Comparison of ENCODE assay signal across 8 cellular contexts in genomic region chrX:2498781-2499302, GRCh38. TPM values are rescaled to one million over a fixed set of nuclear protein-coding genes. Genes with fewer than 3 reads are reported as not detected.
DNase-seq lines count a peak whose midpoint lies in the region; ATAC-seq and TF ChIP-seq lines count a peak whose summit lies in the region.

No MANE protein-coding gene starts in this region.

- H3K27me3 ChIP-seq in CD4-positive, alpha-beta T cell (ENCODE audit: control insufficient read depth, insufficient read depth, low read length), result no peaks in the 10 kb centered on the region
- no peaks in the 10 kb centered on the region for H3K27me3 ChIP-seq in Peyer's patch

- no peak for TF ChIP-seq POLR2A in Peyer's patch (IDR thresholded peaks at IDR 0.05)

- H3K36me3 ChIP-seq in Peyer's patch, result peaks cover 0 to 9% (median 0%) of the 10 kb centered on the region in 3 donors

- H3K4me1 Mint-ChIP-seq in CD4-positive, alpha-beta T cell (ENCODE audit: low read depth), result peaks cover 31% of the 10 kb centered on the region
- H3K4me1 Mint-ChIP-seq in naive thymus-derived CD8-positive, alpha-beta T cell, result peaks cover 20 to 37% (median 33%) of the 10 kb centered on the region in 4 donors

- H3K27ac ChIP-seq in CD4-positive, alpha-beta T cell (ENCODE audit: low read depth, low read length), result no peak overlapping the region
- H3K27ac ChIP-seq in Peyer's patch, result peak overlapping the region; percentile 8 to 96 (median 91)

- intact Hi-C loops in CD4-positive, alpha-beta T cell (cut with DNase I, micrococcal nuclease), result loop anchor here in 1 of 2 experiments (5.0 kb wide), 1 partner anchor 318 kb away; no protein-coding TSS in a partner anchor

- peak overlapping the region in 3 of 4 donors; percentile 83 to 99 (median 86) for H3K4me3 ChIP-seq in Peyer's patch
- H3K4me3 ChIP-seq in epithelial cell of proximal tubule (ENCODE audit: low read depth, low read length), result peak overlapping the region; percentile 82

- no peaks in the 10 kb centered on the region for H3K9me3 ChIP-seq in CD4-positive, alpha-beta T cell (ENCODE audit: control insufficient read depth, low read length)
- no peaks in the 10 kb centered on the region for H3K9me3 ChIP-seq in Peyer's patch

- peaks cover 17% of the 10 kb centered on the region for H3K36me3 Mint-ChIP-seq in CD4-positive, alpha-beta T cell (ENCODE audit: low read depth)
- peaks cover 0 to 21% (median 0%) of the 10 kb centered on the region in 3 donors for H3K36me3 Mint-ChIP-seq in naive thymus-derived CD8-positive, alpha-beta T cell

- H3K27me3 Mint-ChIP-seq in CD4-positive, alpha-beta T cell, result no peaks in the 10 kb centered on the region
- no peaks in the 10 kb centered on the region for H3K27me3 Mint-ChIP-seq in naive thymus-derived CD8-positive, alpha-beta T cell

- POLR2A ChIA-PET in CD4-positive, alpha-beta T cell (lab: Charles Lee), result no interaction called here
- POLR2A ChIA-PET in naive thymus-derived CD8-positive, alpha-beta T cell (lab: Charles Lee), result no interaction called here

- no peak for DNase-seq in CD4-positive, alpha-beta T cell
- no peak for DNase-seq in Peyer's patch
- DNase-seq in epithelial cell of proximal tubule (ENCODE audit: low read depth), result peak; percentile 29
- peak in 1 of 10 donors; percentile 50 for DNase-seq in naive thymus-derived CD8-positive, alpha-beta T cell
- no peak for DNase-seq in omental fat pad (ENCODE audit: low spot score)
- DNase-seq in T1000 (lab: John Stamatoyannopoulos, UW), result no peak
- DNase-seq in amniotic stem cell (lab: John Stamatoyannopoulos, UW), result no peak

- peak overlapping the region; percentile 86 for H3K27ac Mint-ChIP-seq in CD4-positive, alpha-beta T cell
- H3K27ac Mint-ChIP-seq in naive thymus-derived CD8-positive, alpha-beta T cell, result peak overlapping the region; percentile 85 to 93 (median 92)

- no peak for ATAC-seq in CD4-positive, alpha-beta T cell (ENCODE audit: poor library complexity)
- ATAC-seq in naive thymus-derived CD8-positive, alpha-beta T cell, result peak in 1 of 2 donors; percentile 17
- ATAC-seq in HG03025 (IDR thresholded peaks at IDR 0.05; ENCODE audit: low FRiP score, unreplicated experiment) (no peak), omental fat pad (ENCODE audit: low FRiP score) (no peak)

- CTCF ChIA-PET in CD4-positive, alpha-beta T cell (lab: Charles Lee), result no interaction called here

- no peak for TF ChIP-seq CTCF in CD4-positive, alpha-beta T cell (IDR thresholded peaks at IDR 0.05)
- no peak for TF ChIP-seq CTCF in Peyer's patch (IDR thresholded peaks at IDR 0.05)
- TF ChIP-seq CTCF in epithelial cell of proximal tubule (conservative IDR thresholded peaks at IDR 0.05; ENCODE audit: low read depth, low read length), result no peak
- TF ChIP-seq CTCF in omental fat pad (IDR thresholded peaks at IDR 0.05), result no peak

- peak overlapping the region; percentile 89 for H3K4me3 Mint-ChIP-seq in CD4-positive, alpha-beta T cell
- H3K4me3 Mint-ChIP-seq in naive thymus-derived CD8-positive, alpha-beta T cell, result peak overlapping the region; percentile 76 to 88 (median 84)

- peaks cover 0 to 27% (median 6%) of the 10 kb centered on the region in 4 donors for H3K4me1 ChIP-seq in Peyer's patch

- H3K9me3 Mint-ChIP-seq in CD4-positive, alpha-beta T cell, result no peaks in the 10 kb centered on the region
- no peaks in the 10 kb centered on the region for H3K9me3 Mint-ChIP-seq in naive thymus-derived CD8-positive, alpha-beta T cell

RNA-seq across cellular contexts. Expression of gene DHRSX, which starts 1.9 kb away (rescaled TPM):
- total RNA-seq in CD4-positive, alpha-beta T cell, result 10 to 100 TPM; 12.1 to 13.9 TPM
- total RNA-seq in Peyer's patch (10 to 100 TPM; 21.5 to 55.4 (median 40.4) TPM), epithelial cell of proximal tubule (20.5 and 22.8 TPM in 2 replicates), omental fat pad (10 to 100 TPM; 18.6 to 34.2 (median 21.4) TPM)
- total RNA-seq in naive thymus-derived CD8-positive, alpha-beta T cell, result 10 to 100 TPM; 17.1 TPM
- polyA plus RNA-seq in naive thymus-derived CD8-positive, alpha-beta T cell, result 10 to 100 TPM; 17.2 to 20.8 (median 20.4) TPM

RNA-seq across cellular contexts. Expression of gene ZBED1, which starts 1.9 kb away (rescaled TPM):
- total RNA-seq in CD4-positive, alpha-beta T cell, result 10 to 100 TPM; 15.8 to 16.1 TPM
- 10 to 100 TPM; 48.7 to 71.4 (median 59.8) TPM for total RNA-seq in Peyer's patch
- 36.7 and 39.2 TPM in 2 replicates for total RNA-seq in epithelial cell of proximal tubule
- 10 to 100 TPM; 27.8 to 32.6 TPM for total RNA-seq in naive thymus-derived CD8-positive, alpha-beta T cell
- 10 to 100 TPM; 25.6 to 43.4 (median 36.7) TPM for polyA plus RNA-seq in naive thymus-derived CD8-positive, alpha-beta T cell
- total RNA-seq in omental fat pad, result 10 to 100 TPM; 28.3 to 46.5 (median 34.2) TPM
